In the genomic region with DNA sequence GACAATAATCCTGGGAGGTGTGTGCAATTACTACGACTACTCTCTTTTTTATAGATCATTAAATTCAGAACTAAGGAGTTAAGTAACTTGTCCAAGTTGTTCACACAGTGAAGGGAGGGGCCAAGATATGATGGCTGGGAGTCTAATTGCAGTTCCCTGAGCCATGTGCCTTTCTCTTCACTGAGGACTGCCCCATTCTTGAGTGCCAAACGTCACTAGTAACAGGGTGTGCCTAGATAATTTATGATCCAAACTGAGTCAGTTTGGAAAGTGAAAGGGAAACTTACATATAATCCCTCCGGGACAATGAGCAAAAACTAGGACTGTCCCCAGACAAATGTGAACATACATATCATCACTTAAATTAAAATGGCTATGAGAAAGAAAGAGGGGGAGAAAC, we compare ENCODE assay signal across 12 cellular contexts. TPM values are rescaled to one million over a fixed set of nuclear protein-coding genes. Genes with fewer than 3 reads are reported as not detected.
A peak's percentile ranks its signal among the peaks of the same experiment; 100 is the strongest.
DNase-seq lines count a peak whose midpoint lies in the region; ATAC-seq and TF ChIP-seq lines count a peak whose summit lies in the region.
"Had no signal": no experiment of that assay in that cellular context is flagged by ENCODE, and none has a peak within 500 bp of the region (broad histone marks: within the 10 kb centered on the region; RNA-seq: fewer than 3 reads in every experiment).

No MANE protein-coding gene starts in this region.

- H3K4me3 ChIP-seq in A673 (ENCODE audit: low read depth, low read length, poor library complexity, severe bottlenecking) (no peak overlapping the region), MM.1S (ENCODE audit: low read length) (no peak overlapping the region)
- H3K4me3 ChIP-seq: HAP-1, left ventricle myocardium inferior had no signal

- H3K36me3 Mint-ChIP-seq in activated CD4-positive, alpha-beta memory T cell treated with anti-CD3 and anti-CD28 coated beads, Interleukin-2, amount 10 ng/mL, durations not matched to agents 7 days and 5 days (ENCODE audit: low read depth), result peaks cover 89% of the 10 kb centered on the region

- TF ChIP-seq CTCF in A673 (conservative IDR thresholded peaks at IDR 0.05; ENCODE audit: low read depth, low read length) (no peak), foreskin keratinocyte (conservative IDR thresholded peaks at IDR 0.05) (no peak), MM.1S (IDR thresholded peaks at IDR 0.05; ENCODE audit: low read length) (no peak)

- H3K36me3 ChIP-seq in A673 (ENCODE audit: insufficient read depth, low read length, poor library complexity, severe bottlenecking) (no peaks in the 10 kb centered on the region), MM.1S (replicated peaks; ENCODE audit: insufficient read depth, low read length) (no peaks in the 10 kb centered on the region)
- H3K36me3 ChIP-seq: HAP-1, left ventricle myocardium inferior had no signal

- H3K9me3 Mint-ChIP-seq in activated CD4-positive, alpha-beta memory T cell treated with anti-CD3 and anti-CD28 coated beads, Interleukin-2, amount 10 ng/mL, durations not matched to agents 7 days and 5 days, result no peaks in the 10 kb centered on the region

- no peaks in the 10 kb centered on the region for H3K79me2 ChIP-seq in MM.1S (ENCODE audit: low read length)

- peak overlapping the region; percentile 50 for H3K27ac Mint-ChIP-seq in activated CD4-positive, alpha-beta memory T cell treated with anti-CD3 and anti-CD28 coated beads, Interleukin-2, amount 10 ng/mL, durations not matched to agents 7 days and 5 days

- no peak overlapping the region for H3K4me2 ChIP-seq in MM.1S (ENCODE audit: low read depth, low read length)

- POLR2A ChIA-PET in A673 (lab: Charles Lee; ENCODE audit: low non-redundant PET), result no interaction called here
- POLR2A ChIA-PET in activated CD4-positive, alpha-beta memory T cell treated with anti-CD3 and anti-CD28 coated beads, Interleukin-2, amount 10 ng/mL, durations not matched to agents 7 days and 5 days (lab: Charles Lee), result interaction anchor here (1.5 kb wide), 1 partner anchor 18 kb away, joined by 3 read pairs; no protein-coding TSS in a partner anchor

- no peaks in the 10 kb centered on the region for H3K9me2 ChIP-seq in MM.1S (replicated peaks; ENCODE audit: insufficient read depth, low read length)

- H3K27me3 ChIP-seq in A673 (replicated peaks; ENCODE audit: insufficient read depth, low read depth, low read length, poor library complexity) (no peaks in the 10 kb centered on the region), foreskin keratinocyte (no peaks in the 10 kb centered on the region), MM.1S (replicated peaks; ENCODE audit: insufficient read depth, low read length) (no peaks in the 10 kb centered on the region)

- peak; percentile 51 for DNase-seq in A673 (ENCODE audit: low spot score)
- DNase-seq in ELR (ENCODE audit: low read depth), result peak; percentile 79
- no peak for DNase-seq in activated CD4-positive, alpha-beta memory T cell treated with anti-CD3 and anti-CD28 coated beads, Interleukin-2, amount 10 ng/mL, durations not matched to agents 7 days and 5 days
- DNase-seq in foreskin keratinocyte, result peak; percentile 49 to 74
- DNase-seq in MM.1S, result no peak
- DNase-seq: Calu3, left ventricle myocardium inferior, NCI-H1417 treated with DMSO at 0.1 percent for 48 hours had no signal

- ATAC-seq in foreskin keratinocyte (peak; percentile 90), GM21786 (IDR thresholded peaks at IDR 0.05; ENCODE audit: unreplicated experiment) (no peak), GM19395 (IDR thresholded peaks at IDR 0.05; ENCODE audit: unreplicated experiment) (no peak), HG03108 (IDR thresholded peaks at IDR 0.05; ENCODE audit: unreplicated experiment) (no peak)

- CTCF ChIA-PET in A673 (lab: Charles Lee), result no interaction called here
- CTCF ChIA-PET in activated CD4-positive, alpha-beta memory T cell treated with anti-CD3 and anti-CD28 coated beads, Interleukin-2, amount 10 ng/mL, durations not matched to agents 7 days and 5 days (lab: Charles Lee), result no interaction called here

- H4K20me1 ChIP-seq in MM.1S (ENCODE audit: insufficient read depth, low read length), result no peaks in the 10 kb centered on the region

- H3K9ac ChIP-seq in MM.1S (ENCODE audit: low read length), result no peak overlapping the region

- intact Hi-C loops in A673 (cut with micrococcal nuclease; ENCODE audit: unreplicated experiment), result no loop called here

- H3K4me1 ChIP-seq in A673 (ENCODE audit: insufficient read depth, low read length, poor library complexity, severe bottlenecking), result no peaks in the 10 kb centered on the region
- no peaks in the 10 kb centered on the region for H3K4me1 ChIP-seq in foreskin keratinocyte
- no peaks in the 10 kb centered on the region for H3K4me1 ChIP-seq in MM.1S (ENCODE audit: low read length)
- H3K4me1 ChIP-seq: HAP-1, left ventricle myocardium inferior had no signal

- no peaks in the 10 kb centered on the region for H3K9me3 ChIP-seq in A673 (ENCODE audit: low read depth, low read length, poor library complexity, severe bottlenecking)
- no peaks in the 10 kb centered on the region for H3K9me3 ChIP-seq in MM.1S (replicated peaks; ENCODE audit: insufficient read depth, low read length)
- H3K9me3 ChIP-seq: HAP-1, left ventricle myocardium inferior had no signal

- no TSS peak for BruUV-seq in A673 (replicated peaks; lab: Mats Ljungman, UMichigan)

- no peak overlapping the region for H2AFZ ChIP-seq in MM.1S (ENCODE audit: low read length)

- no peak overlapping the region for H3K27ac ChIP-seq in A673 (ENCODE audit: low read depth, low read length, poor library complexity, severe bottlenecking)
- H3K27ac ChIP-seq in foreskin keratinocyte, result no peak overlapping the region
- H3K27ac ChIP-seq in MM.1S (ENCODE audit: low read length), result no peak overlapping the region
- H3K27ac ChIP-seq: left ventricle myocardium inferior had no signal

- H3K27me3 Mint-ChIP-seq in activated CD4-positive, alpha-beta memory T cell treated with anti-CD3 and anti-CD28 coated beads, Interleukin-2, amount 10 ng/mL, durations not matched to agents 7 days and 5 days, result no peaks in the 10 kb centered on the region

- H3K4me1 Mint-ChIP-seq in activated CD4-positive, alpha-beta memory T cell treated with anti-CD3 and anti-CD28 coated beads, Interleukin-2, amount 10 ng/mL, durations not matched to agents 7 days and 5 days, result peaks cover 66% of the 10 kb centered on the region

- no peaks in the 10 kb centered on the region for H3F3A ChIP-seq in MM.1S (ENCODE audit: insufficient read depth, low read length)

- no peak overlapping the region for H3K4me3 Mint-ChIP-seq in activated CD4-positive, alpha-beta memory T cell treated with anti-CD3 and anti-CD28 coated beads, Interleukin-2, amount 10 ng/mL, durations not matched to agents 7 days and 5 days

RNA-seq across cellular contexts. Expression of gene IL7R, which starts 20.2 kb away (rescaled TPM):
- total RNA-seq in A673 (2021) (4.2 and 7.7 TPM in 2 replicates), foreskin keratinocyte (4.5 and 6.7 TPM in 2 replicates)
- 100 to 1,000 TPM; 271 to 273 TPM for total RNA-seq in activated CD4-positive, alpha-beta memory T cell treated with anti-CD3 and anti-CD28 coated beads, Interleukin-2, amount 10 ng/mL, durations not matched to agents 7 days and 5 days
- polyA plus RNA-seq in foreskin keratinocyte, result 1.2 and 2.1 TPM in 2 replicates

Comparison
In these comparisons a context has a peak if more than half of its experiments do, and no peak if none do; other contexts are left out.
1. DNase-seq: peak in A673 (single experiment), ELR (single experiment) and foreskin keratinocyte (2 of 2); none in activated CD4-positive, alpha-beta memory T cell treated with anti-CD3 and anti-CD28 coated beads, Interleukin-2, amount 10 ng/mL, durations not matched to agents 7 days and 5 days (single experiment) and MM.1S (single experiment).
2. RNA of gene IL7R, which starts 20.2 kb away (total RNA-seq): 271 to 273 TPM in activated CD4-positive, alpha-beta memory T cell treated with anti-CD3 and anti-CD28 coated beads, Interleukin-2, amount 10 ng/mL, durations not matched to agents 7 days and 5 days; 4.2 to 7.7 TPM in A673 and 4.5 to 6.7 TPM in foreskin keratinocyte; every median in the first group is over 10 times any median in the second.